1 cellular context compared by ENCODE assay signal in genomic region chr16:4511441-4512082, GRCh38.
TF ChIP-seq lines count a peak whose summit lies in the region.

No MANE protein-coding gene starts in this region.

TF ChIP-seq in IMR-90, 13 proteins besides CTCF, POLR2A, EP300 and RAD21:
- TF ChIP-seq SMC3 (IDR thresholded peaks at IDR 0.05; ENCODE audit: low read depth, low read length) (peak; percentile 39), BHLHE40 (IDR thresholded peaks at IDR 0.05; ENCODE audit: low read depth, low read length) (no peak)
